14 cellular contexts compared by ENCODE assay signal in the genomic region with DNA sequence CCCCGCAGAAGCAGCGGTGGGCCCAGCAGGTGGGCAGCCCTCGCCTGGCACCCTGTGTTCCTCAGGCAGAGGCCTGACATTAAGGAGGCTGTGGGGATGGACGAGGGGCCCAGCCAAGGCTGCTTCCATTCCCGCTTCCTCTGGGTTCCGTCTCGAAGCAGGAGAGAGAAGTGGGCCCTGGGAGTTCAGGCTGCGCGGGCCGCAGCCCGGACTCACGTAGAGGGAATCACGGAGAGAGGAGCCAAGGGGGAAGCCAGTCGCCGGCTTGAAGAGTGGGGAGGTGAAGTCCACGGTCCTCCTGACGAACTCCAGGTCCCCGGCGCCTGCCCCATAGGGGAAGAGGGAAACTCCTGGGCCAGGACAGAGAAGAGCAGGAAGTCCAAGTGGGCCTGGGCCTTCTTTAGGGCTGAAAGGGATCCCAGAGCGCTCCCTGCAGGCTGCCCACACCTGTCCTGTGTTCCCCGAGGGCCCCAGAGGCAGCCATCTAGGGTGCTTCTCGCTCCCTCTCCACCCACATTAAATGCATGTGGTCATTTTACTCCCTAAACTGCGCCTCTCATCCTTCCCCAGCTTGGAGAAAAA. TPM values are rescaled to one million over a fixed set of nuclear protein-coding genes. Genes with fewer than 3 reads are reported as not detected.
DNase-seq lines count a peak whose midpoint lies in the region; ATAC-seq and TF ChIP-seq lines count a peak whose summit lies in the region.
"Had no signal": no experiment of that assay in that cellular context is flagged by ENCODE, and none has a peak within 500 bp of the region (broad histone marks: within the 10 kb centered on the region; RNA-seq: fewer than 3 reads in every experiment).

No MANE protein-coding gene starts in this region.

- H3K18ac ChIP-seq in neuronal stem cell (ENCODE audit: low read length): no peak overlapping the region

- H3K9me3 ChIP-seq in neuronal stem cell (replicated peaks in 1 of 2; ENCODE audit: control insufficient read depth in 2 of 2, insufficient read depth in 1 of 2, low read depth in 1 of 2, low read length in 2 of 2) (no peaks in the 10 kb centered on the region), body of pancreas (no peaks in the 10 kb centered on the region)
- H3K9me3 ChIP-seq: HAP-1 had no signal

- H2BK12ac ChIP-seq in neuronal stem cell (ENCODE audit: low read length): no peak overlapping the region

- no peak overlapping the region for H2BK15ac ChIP-seq in neuronal stem cell (ENCODE audit: low read length)

- DNase-seq in cardiac septum (ENCODE audit: low spot score) (peak; percentile 50), left ventricle myocardium superior (no peak), islet precursor cell (peak; percentile 31), neuronal stem cell (ENCODE audit: low spot score) (no peak), body of pancreas (no peak)
- DNase-seq in stimulated activated CD4-positive, alpha-beta T cell treated with anti-CD3 and anti-CD28 coated beads, Interleukin-2, amount 100 ng/mL, for 48 hours: no peak
- DNase-seq: NCI-H2081 treated with DMSO at 0.1 percent for 48 hours; NK-92 treated with Interleukin-12 subunit alpha and Interleukin-12 subunit beta, amount 100 ng/mL, for 24 hours had no signal

- H3K4me3 ChIP-seq in neuronal stem cell (ENCODE audit: low read length in 2 of 2) (no peak overlapping the region), body of pancreas (no peak overlapping the region)
- H3K4me3 ChIP-seq: HAP-1 had no signal

- H3K4me1 ChIP-seq in neuronal stem cell (ENCODE audit: control insufficient read depth in 2 of 2, insufficient read depth in 1 of 2, low read depth in 1 of 2, low read length in 2 of 2) (peaks cover 0 to 2% of the 10 kb centered on the region in 2 donors), body of pancreas (no peaks in the 10 kb centered on the region)
- H3K4me1 ChIP-seq: HAP-1 had no signal

- no peak overlapping the region for H4K91ac ChIP-seq in neuronal stem cell (ENCODE audit: low read depth, low read length, poor library complexity)

- H4K8ac ChIP-seq in neuronal stem cell (ENCODE audit: low read depth, low read length): no peak overlapping the region

- TF ChIP-seq CTCF in body of pancreas (IDR thresholded peaks at IDR 0.05): no peak

- intact Hi-C loops in cardiac septum (cut with DNase I) (no loop called here), left ventricle myocardium superior (cut with micrococcal nuclease) (no loop called here), body of pancreas (cut with DNase I) (no loop called here)

- ATAC-seq in left ventricle myocardium superior (no peak), body of pancreas (no peak), HG03442 (IDR thresholded peaks at IDR 0.05; ENCODE audit: unreplicated experiment) (no peak), HG02610 (IDR thresholded peaks at IDR 0.05; ENCODE audit: unreplicated experiment) (no peak)

- no peak overlapping the region for H2AFZ ChIP-seq in neuronal stem cell (ENCODE audit: low read length)

- no peak overlapping the region for H2BK120ac ChIP-seq in neuronal stem cell (ENCODE audit: low read depth, low read length)

- H2AK5ac ChIP-seq in neuronal stem cell (ENCODE audit: low read depth, low read length): no peak overlapping the region

- H2BK5ac ChIP-seq in neuronal stem cell (ENCODE audit: low read length): no peak overlapping the region

- H3K79me1 ChIP-seq in neuronal stem cell (ENCODE audit: low read depth, low read length): peaks cover 1% of the 10 kb centered on the region

- H3K27ac ChIP-seq in neuronal stem cell (replicated peaks; ENCODE audit: low read length): no peak overlapping the region
- no peak overlapping the region for H3K27ac ChIP-seq in body of pancreas

- H3K36me3 ChIP-seq in neuronal stem cell (replicated peaks in 1 of 2; ENCODE audit: control insufficient read depth in 2 of 2, insufficient read depth in 2 of 2, low read length in 2 of 2) (no peaks in the 10 kb centered on the region), body of pancreas (replicated peaks in 1 of 2; ENCODE audit: insufficient read depth in 1 of 2, low read depth in 2 of 2) (no peaks in the 10 kb centered on the region)
- H3K36me3 ChIP-seq: HAP-1 had no signal

- no peak overlapping the region for H3K9ac ChIP-seq in neuronal stem cell (ENCODE audit: low read depth, low read length, poor library complexity)

- TF ChIP-seq POLR2A in body of pancreas (IDR thresholded peaks at IDR 0.05): no peak

- H3K27me3 ChIP-seq in neuronal stem cell (ENCODE audit: control insufficient read depth in 3 of 3, insufficient read depth in 3 of 3, low read depth in 1 of 3, low read length in 3 of 3) (peaks cover 0 to 2% (median 0%) of the 10 kb centered on the region in 3 experiments), body of pancreas (no peaks in the 10 kb centered on the region)

- no peak overlapping the region for H3K4ac ChIP-seq in neuronal stem cell (ENCODE audit: low read length)

- H3K14ac ChIP-seq in neuronal stem cell (ENCODE audit: low read length): peak overlapping the region; percentile 31

- no peak overlapping the region for H3K23ac ChIP-seq in neuronal stem cell (ENCODE audit: low read depth, low read length, poor library complexity)

- WGBS in neuronal stem cell (ENCODE audit: extremely low coverage in 2 of 2, insufficient read length in 2 of 2, insufficient replicate concordance in 1 of 2), 2 donors: no CpG with 5 or more reads among the region's 23 CpGs
- WGBS in body of pancreas, 2 donors: 86 to 87% methylated on average over 19 to 23 of the region's 23 CpGs

- H3K4me2 ChIP-seq in neuronal stem cell (ENCODE audit: insufficient read depth, low read length, poor library complexity, severe bottlenecking): no peak overlapping the region

RNA-seq across cellular contexts. Expression of a gene that starts 37.7 kb away (rescaled TPM):
- total RNA-seq in cardiac septum: 0.03 TPM
- total RNA-seq in left ventricle myocardium superior: not detected
- 0.03 TPM for polyA plus RNA-seq in neuronal stem cell (2013, experiment 1 of 2)
- not detected for polyA plus RNA-seq in neuronal stem cell (2013, experiment 2 of 2)
- not detected for total RNA-seq in body of pancreas
- total RNA-seq: A172, NCI-H460, Right ventricle myocardium inferior had no signal

RNA-seq across cellular contexts. Expression of a gene that starts 53.3 kb away (rescaled TPM):
- total RNA-seq in cardiac septum (6.5 TPM), left ventricle myocardium superior (3.6 TPM), body of pancreas (10 to 100 TPM; 11.2 to 21.8 TPM)
- 1.2 TPM for polyA plus RNA-seq in neuronal stem cell (2013, experiment 1 of 2)
- polyA plus RNA-seq in neuronal stem cell (2013, experiment 2 of 2): 1.3 TPM

Comparison
In these comparisons a context has a peak if more than half of its experiments do, and no peak if none do; other contexts are left out.
1. DNase-seq: peak in cardiac septum (single experiment) and islet precursor cell (single experiment); none in left ventricle myocardium superior (single experiment), neuronal stem cell (single experiment), stimulated activated CD4-positive, alpha-beta T cell treated with anti-CD3 and anti-CD28 coated beads, Interleukin-2, amount 100 ng/mL, for 48 hours (0 of 2) and body of pancreas (0 of 4).